1 cellular context compared by ENCODE assay signal in the genomic region with DNA sequence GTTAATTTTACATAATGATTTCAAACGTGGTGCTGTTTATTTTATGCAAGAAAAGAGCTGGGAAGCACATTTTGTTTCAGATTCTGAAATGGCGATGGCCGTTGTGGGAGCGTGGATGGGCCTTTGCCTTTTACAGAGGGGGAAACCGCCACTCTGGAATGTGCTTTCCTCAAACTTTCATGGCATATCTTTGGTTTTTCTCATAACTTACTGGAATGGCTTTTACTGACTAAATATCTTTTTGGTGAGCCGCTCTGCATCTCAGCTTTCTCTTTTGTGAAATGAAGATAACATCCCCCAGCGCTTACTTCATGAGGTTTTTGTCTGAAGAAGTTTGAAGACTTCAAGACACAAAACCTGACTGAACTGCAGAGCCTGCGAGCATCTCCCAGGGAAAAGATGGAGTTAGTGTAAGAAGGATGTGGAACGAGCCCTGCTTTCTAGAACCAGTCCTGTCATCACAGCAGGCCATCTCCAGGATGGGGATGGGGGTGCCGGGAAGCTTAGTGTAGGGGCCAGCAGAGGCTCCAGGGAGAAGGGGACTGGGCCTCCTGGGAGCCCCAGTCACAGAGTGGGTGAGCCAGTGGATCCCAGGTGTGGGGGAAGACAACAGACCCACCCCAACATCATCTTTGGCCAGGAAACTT.
TF ChIP-seq lines count a peak whose summit lies in the region.

No MANE protein-coding gene starts in this region.

TF ChIP-seq in SK-N-SH treated with all-trans-retinoic acid at 6 μM for 48 hours, 23 proteins besides CTCF, POLR2A, EP300 and RAD21:
- TF ChIP-seq ESRRG (CRISPR knock-in tag; IDR thresholded peaks at IDR 0.05) (no peak), ISL1 (CRISPR knock-in tag; IDR thresholded peaks at IDR 0.05) (peak; percentile 23; the same call in 1 of the 2 replicates)
